22 cellular contexts compared by ENCODE assay signal in genomic region chr2:143402462-143402861, GRCh38.
"Had no signal": no experiment of that assay in that cellular context is flagged by ENCODE, and none has a peak within 500 bp of the region (broad histone marks: within the 10 kb centered on the region; RNA-seq: fewer than 3 reads in every experiment).

No MANE protein-coding gene starts in this region.

- H3K27me3 Mint-ChIP-seq: naive thymus-derived CD4-positive, alpha-beta T cell; stimulated activated naive B cell treated with anti-CD40 and anti-IgM and Interleukin-4, amounts not matched to agents 10 μg/mL and 1 μg/mL and 100 μg/mL, for 72 hours; stimulated activated naive CD8-positive, alpha-beta T cell treated with anti-CD3 and anti-CD28 coated beads, Interleukin-15, amount 100 ng/mL, for 72 hours had no signal

- H3K27ac Mint-ChIP-seq: nephron progenitor cell; stimulated activated naive B cell treated with anti-CD40 and anti-IgM and Interleukin-4, amounts not matched to agents 10 μg/mL and 1 μg/mL and 100 μg/mL, for 72 hours; stimulated activated naive CD8-positive, alpha-beta T cell treated with anti-CD3 and anti-CD28 coated beads, Interleukin-15, amount 100 ng/mL, for 72 hours had no signal

- H3K4me3 Mint-ChIP-seq: naive thymus-derived CD4-positive, alpha-beta T cell; nephron progenitor cell; stimulated activated naive B cell treated with anti-CD40 and anti-IgM and Interleukin-4, amounts not matched to agents 10 μg/mL and 1 μg/mL and 100 μg/mL, for 72 hours; stimulated activated naive CD8-positive, alpha-beta T cell treated with anti-CD3 and anti-CD28 coated beads, Interleukin-15, amount 100 ng/mL, for 72 hours had no signal

- FAIRE-seq: frontal cortex had no signal

- H3K9me3 Mint-ChIP-seq: naive thymus-derived CD4-positive, alpha-beta T cell; nephron progenitor cell; stimulated activated naive B cell treated with anti-CD40 and anti-IgM and Interleukin-4, amounts not matched to agents 10 μg/mL and 1 μg/mL and 100 μg/mL, for 72 hours; stimulated activated naive CD8-positive, alpha-beta T cell treated with anti-CD3 and anti-CD28 coated beads, Interleukin-15, amount 100 ng/mL, for 72 hours had no signal

- H3K4me3 ChIP-seq: dorsolateral prefrontal cortex, heart left ventricle, lung, testis, tibial nerve, upper lobe of right lung, vagina had no signal

- H3K9me3 ChIP-seq: testis, tibial nerve, upper lobe of right lung, vagina had no signal

- H3K27ac ChIP-seq: heart left ventricle, testis, tibial nerve, upper lobe of right lung, vagina had no signal

- H3K36me3 ChIP-seq: heart left ventricle, tibial nerve, upper lobe of right lung, vagina had no signal

- H3K4me1 ChIP-seq: testis, upper lobe of right lung had no signal

- H3K4me1 Mint-ChIP-seq: nephron progenitor cell had no signal

- ATAC-seq: esophagus mucosa; left colon; left ventricle myocardium superior; naive thymus-derived CD4-positive, alpha-beta T cell; sciatic nerve; stimulated activated naive B cell treated with anti-CD40 and anti-IgM and Interleukin-4, amounts not matched to agents 10 μg/mL and 1 μg/mL and 100 μg/mL, for 72 hours; stimulated activated naive CD8-positive, alpha-beta T cell treated with anti-CD3 and anti-CD28 coated beads, Interleukin-15, amount 100 ng/mL, for 72 hours; upper lobe of right lung had no signal

- DNase-seq: dorsolateral prefrontal cortex; effector CD8-positive, alpha-beta T cell; heart left ventricle; hippocampal formation; left colon; left ventricle myocardium superior; mesendoderm; naive thymus-derived CD4-positive, alpha-beta T cell; nephron progenitor cell; posterior cingulate gyrus; stimulated activated CD4-positive, alpha-beta T cell treated with anti-CD3 and anti-CD28 coated beads, Interleukin-2, amount 100 ng/mL, for 24 hours; stimulated activated CD4-positive, alpha-beta T cell treated with anti-CD3 and anti-CD28 coated beads, Interleukin-4, amount 100 ng/mL, for 4 hours; stimulated activated naive B cell treated with anti-CD40 and anti-IgM and Interleukin-4, amounts not matched to agents 10 μg/mL and 1 μg/mL and 100 μg/mL, for 72 hours; stimulated activated naive CD8-positive, alpha-beta T cell treated with anti-CD3 and anti-CD28 coated beads, Interleukin-15, amount 100 ng/mL, for 72 hours; testis; upper lobe of right lung had no signal

- H3K27me3 ChIP-seq: dorsolateral prefrontal cortex, heart left ventricle, testis, tibial nerve, upper lobe of right lung, vagina had no signal
